Comparison of ENCODE assay signal across 9 cellular contexts in the genomic region with DNA sequence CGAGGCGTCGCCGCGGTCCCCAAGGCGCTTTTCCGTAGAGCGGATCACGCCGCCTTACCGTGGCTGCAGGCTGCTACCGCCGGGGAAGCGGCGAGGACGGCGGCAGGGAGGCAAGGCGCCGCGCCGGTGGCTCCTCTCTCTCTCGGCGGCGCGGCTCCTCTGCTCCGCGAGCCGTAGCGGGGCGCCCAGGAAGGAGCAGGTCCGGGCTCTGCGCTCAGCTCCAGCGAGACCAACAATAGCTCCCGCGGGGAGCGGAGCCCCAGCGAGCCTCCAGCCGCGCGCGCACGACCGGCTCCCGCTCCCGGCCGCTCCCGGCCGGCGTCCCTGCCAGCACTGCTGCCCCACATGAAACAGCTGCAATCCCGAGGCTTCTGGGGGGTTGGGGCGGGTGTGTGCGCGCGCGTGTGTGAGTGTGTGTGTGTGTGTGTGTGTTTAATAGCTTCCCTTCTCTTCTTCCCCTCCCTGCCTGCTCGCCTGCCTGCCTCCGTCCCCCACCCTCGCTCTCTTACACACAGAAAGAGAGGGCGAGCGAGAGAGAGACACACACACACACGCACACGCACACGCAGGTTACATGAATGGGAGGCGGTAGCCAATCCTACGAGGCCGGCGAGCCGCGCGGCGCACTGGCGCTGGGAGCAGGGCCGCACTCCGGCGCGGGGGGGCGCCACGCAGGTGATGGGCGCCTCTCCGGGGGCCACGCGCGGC. TPM values are rescaled to one million over a fixed set of nuclear protein-coding genes. Genes with fewer than 3 reads are reported as not detected.
DNase-seq lines count a peak whose midpoint lies in the region; ATAC-seq, FAIRE-seq and TF ChIP-seq lines count a peak whose summit lies in the region.
"Had no signal": no experiment of that assay in that cellular context is flagged by ENCODE, and none has a peak within 500 bp of the region (broad histone marks: within the 10 kb centered on the region; RNA-seq: fewer than 3 reads in every experiment).

A gene (minus strand): TSS at position 580 of the 708 bp plus-strand sequence. CDS start 371,086 bp downstream, outside the sequence.

- H2AFZ ChIP-seq in PC-9: no peak within 1 kb of the TSS

- H3K27me3 ChIP-seq in breast epithelium: peaks cover 0 to 81% of the 10 kb centered on the region in 2 donors
- peaks cover 54% of the 10 kb centered on the region for H3K27me3 ChIP-seq in PC-9 (ENCODE audit: insufficient read depth, low read depth)

- H3K79me2 ChIP-seq in PC-9 (ENCODE audit: low read depth): no peaks in the 10 kb centered on the region

- DNase-seq in D721Med (ENCODE audit: insufficient read length, low spot score): peak; percentile 35
- DNase-seq in NCI-H345 treated with DMSO at 0.1 percent for 48 hours (lab: John Stamatoyannopoulos, UW; ENCODE audit: unreplicated experiment): peak; percentile 65
- DNase-seq in breast epithelium (ENCODE audit: low spot score in 2 of 2): peak in 1 of 2 donors; percentile 52
- peak; percentile 42 for DNase-seq in inferior parietal cortex (ENCODE audit: extremely low spot score)
- DNase-seq in skeletal muscle cell (ENCODE audit: low read depth): peak; percentile 78
- DNase-seq in PC-9: no peak
- no peak for DNase-seq in stimulated activated CD4-positive, alpha-beta T cell treated with anti-CD3 and anti-CD28 coated beads, Interleukin-4, amount 100 ng/mL, for 24 hours

- no peak for TF ChIP-seq CTCF in D721Med (IDR thresholded peaks at IDR 0.05; ENCODE audit: insufficient read depth, missing control alignments)
- no peak for TF ChIP-seq CTCF in breast epithelium (IDR thresholded peaks at IDR 0.05)
- no peak for TF ChIP-seq CTCF in PC-9 (conservative IDR thresholded peaks at IDR 0.05)

- no peaks in the 10 kb centered on the region for H3K9me3 ChIP-seq in breast epithelium
- H3K9me3 ChIP-seq in PC-9 (ENCODE audit: insufficient read depth, low read depth): no peaks in the 10 kb centered on the region

- peak; percentile 38 for ATAC-seq in GM21529 (IDR thresholded peaks at IDR 0.05; ENCODE audit: unreplicated experiment)

- peak within 1 kb of the TSS; percentile 50 to 72 (median 54) for H3K4me3 ChIP-seq in breast epithelium
- H3K4me3 ChIP-seq in skeletal muscle cell (ENCODE audit: low read depth, low read length): peak within 1 kb of the TSS; percentile 75
- H3K4me3 ChIP-seq in PC-9: no peak within 1 kb of the TSS

- TF ChIP-seq POLR2A in breast epithelium (IDR thresholded peaks at IDR 0.05): no peak

- POLR2A ChIA-PET in PC-9 (lab: Charles Lee; ENCODE audit: unreplicated experiment): no interaction called here

- no peaks in the 10 kb centered on the region for H3F3A ChIP-seq in PC-9 (ENCODE audit: insufficient read depth, low read depth)

- FAIRE-seq in D721Med (lab: Jason Lieb, UNC): no peak

- H3K4me1 ChIP-seq in breast epithelium (peaks cover 8 to 18% of the 10 kb centered on the region in 2 donors), PC-9 (replicated peaks; ENCODE audit: insufficient read depth) (no peaks in the 10 kb centered on the region)

- no peaks in the 10 kb centered on the region for H3K9me2 ChIP-seq in PC-9 (ENCODE audit: insufficient read depth)

- H3K4me2 ChIP-seq in PC-9: no peak within 1 kb of the TSS

- H3K36me3 ChIP-seq in breast epithelium: no peaks in the 10 kb centered on the region
- H3K36me3 ChIP-seq in PC-9 (ENCODE audit: low read depth): no peaks in the 10 kb centered on the region

- H3K27ac ChIP-seq in breast epithelium: peak within 1 kb of the TSS in 1 of 2 donors; percentile 61
- no peak within 1 kb of the TSS for H3K27ac ChIP-seq in PC-9

- H4K20me1 ChIP-seq in PC-9 (ENCODE audit: insufficient read depth): no peaks in the 10 kb centered on the region

- intact Hi-C loops in breast epithelium (cut with DNase I; ENCODE audit: low total_unique reads): no loop called here
- intact Hi-C loops in PC-9 (cut with micrococcal nuclease; ENCODE audit: unreplicated experiment): no loop called here

- BruUV-seq in PC-9 (replicated peaks; lab: Mats Ljungman, UMichigan): no TSS peak

- CTCF ChIA-PET in PC-9 (lab: Charles Lee): interaction anchor here (1.1 kb wide), 1 partner anchor 40 kb away, joined by 14 read pairs; no protein-coding TSS in a partner anchor

RNA-seq across cellular contexts. Expression of the gene that starts here (rescaled TPM):
- 1 to 10 TPM in 2 of 3 donors, under 1 TPM in 1; 0.29 to 7.9 (median 4.8) TPM for total RNA-seq in breast epithelium
- 0.25 TPM in 1 of 2 replicates, not detected in the other for total RNA-seq in PC-9 (2021)
- total RNA-seq: T-helper 1 cell treated with Interleukin-12 subunit alpha and Interleukin-12 subunit beta and Interleukin-4 antibody, amounts not matched to agents 30 ng/mL and 1 ng/mL, for 36 hours had no signal

Comparison
In these comparisons a context has a peak if more than half of its experiments do, and no peak if none do; other contexts are left out.
1. DNase-seq: peak in D721Med (single experiment), NCI-H345 treated with DMSO at 0.1 percent for 48 hours (single experiment), inferior parietal cortex (single experiment) and skeletal muscle cell (single experiment); none in PC-9 (0 of 2) and stimulated activated CD4-positive, alpha-beta T cell treated with anti-CD3 and anti-CD28 coated beads, Interleukin-4, amount 100 ng/mL, for 24 hours (single experiment).